In genomic region chr6:123546537-123546936, GRCh38 we compare ENCODE assay signal across 1 cellular context.
TF ChIP-seq lines count a peak whose summit lies in the region.

No MANE protein-coding gene starts in this region.

TF ChIP-seq in H1, 55 proteins besides CTCF, POLR2A, EP300 and RAD21:
- TF ChIP-seq CBX8 (IDR thresholded peaks at IDR 0.05; ENCODE audit: borderline replicate concordance, low read depth, low read length): no peak
- no peak for TF ChIP-seq JUND (IDR thresholded peaks at IDR 0.05; ENCODE audit: low read length)
- TF ChIP-seq SP1 (IDR thresholded peaks at IDR 0.05; ENCODE audit: low read depth, low read length): no peak
- no peak for TF ChIP-seq SRF (IDR thresholded peaks at IDR 0.05; ENCODE audit: low read depth, low read length)
- TF ChIP-seq YY1 (IDR thresholded peaks at IDR 0.05; ENCODE audit: low read depth, low read length): no peak
- TF ChIP-seq EGR1 (IDR thresholded peaks at IDR 0.05; ENCODE audit: borderline replicate concordance, low read depth, low read length): no peak
- TF ChIP-seq TEAD4 (IDR thresholded peaks at IDR 0.05; ENCODE audit: low read depth, low read length): no peak
- TF ChIP-seq SP4 (IDR thresholded peaks at IDR 0.05; ENCODE audit: low read length): no peak
